9 cellular contexts compared by ENCODE assay signal in the genomic region with DNA sequence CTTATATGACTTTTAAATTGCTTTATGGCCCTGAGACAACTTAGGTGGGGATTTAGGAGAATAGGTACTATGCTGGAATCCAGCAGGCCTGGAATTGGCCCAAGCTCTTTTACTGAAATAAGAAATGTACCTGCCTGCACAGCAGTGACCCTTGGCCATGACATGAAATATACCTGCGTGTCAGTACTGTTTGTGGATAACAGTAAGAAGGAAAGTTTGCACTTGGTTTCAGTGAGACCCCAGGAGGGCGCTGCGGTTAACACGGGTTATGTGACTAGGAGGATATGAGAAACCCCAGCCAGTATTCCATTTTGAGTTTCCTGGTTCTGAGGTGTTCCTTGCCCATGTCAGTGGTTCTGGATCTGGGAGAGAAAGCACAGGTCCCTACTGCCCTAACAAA. TPM values are rescaled to one million over a fixed set of nuclear protein-coding genes. Genes with fewer than 3 reads are reported as not detected.
DNase-seq lines count a peak whose midpoint lies in the region; ATAC-seq, FAIRE-seq and TF ChIP-seq lines count a peak whose summit lies in the region.
"Had no signal": no experiment of that assay in that cellular context is flagged by ENCODE, and none has a peak within 500 bp of the region (broad histone marks: within the 10 kb centered on the region; RNA-seq: fewer than 3 reads in every experiment).

No MANE protein-coding gene starts in this region.

- peak; percentile 45 for DNase-seq in stimulated activated CD4-positive, alpha-beta T cell treated with anti-CD3 and anti-CD28 coated beads, Interleukin-1b, Interleukin-23, amount 100 ng/mL, for 48 hours
- DNase-seq in stimulated activated CD4-positive, alpha-beta T cell treated with anti-CD3 and anti-CD28 coated beads, Interleukin-4, amount 100 ng/mL, for 4 hours: no peak
- DNase-seq in GM12878 (ENCODE audit: low read depth, low spot score) (no peak), right atrium auricular region (ENCODE audit: low spot score) (no peak), MM.1S (no peak)
- DNase-seq in effector CD8-positive, alpha-beta T cell (lab: John Stamatoyannopoulos, UW): no peak
- DNase-seq: NCI-H1930 had no signal

- H3K9me2 ChIP-seq in MM.1S (replicated peaks; ENCODE audit: insufficient read depth, low read length): no peaks in the 10 kb centered on the region

- ATAC-seq in HG03460 (IDR thresholded peaks at IDR 0.05; ENCODE audit: unreplicated experiment): peak; percentile 57
- peak; percentile 60 for ATAC-seq in GM12878
- no peak for ATAC-seq in HG02840 (IDR thresholded peaks at IDR 0.05; ENCODE audit: low FRiP score, unreplicated experiment)

- H3K4me3 ChIP-seq in GM12878 (no peak overlapping the region), right atrium auricular region (no peak overlapping the region), MM.1S (ENCODE audit: low read length) (no peak overlapping the region)

- in situ Hi-C loops in GM12878 (cut with MboI): no loop called here

- no peak overlapping the region; the same call in 1 of the 2 replicates for H3K9ac ChIP-seq in GM12878 (ENCODE audit: control insufficient read depth, insufficient read depth, low read length)
- no peak overlapping the region for H3K9ac ChIP-seq in MM.1S (ENCODE audit: low read length)

- RAD21 ChIA-PET in GM12878 (lab: Charles Lee; ENCODE audit: unreplicated experiment): no interaction called here

- H3K4me2 ChIP-seq in GM12878 (ENCODE audit: control insufficient read depth, insufficient read depth) (peak overlapping the region; percentile 52), MM.1S (ENCODE audit: low read depth, low read length) (no peak overlapping the region)

- 24% methylated on average over 4 of the region's 4 CpGs for WGBS in GM12878 (ENCODE audit: insufficient coverage, insufficient replicate concordance, low lambda C conversion rate, missing lambda C conversion rate)

- peaks cover 14% of the 10 kb centered on the region; the same call in 1 of the 2 replicates for H3K4me1 ChIP-seq in GM12878 (ENCODE audit: control insufficient read depth, insufficient read depth, low read length)
- peaks cover 0 to 10% of the 10 kb centered on the region in 2 donors for H3K4me1 ChIP-seq in right atrium auricular region
- H3K4me1 ChIP-seq in MM.1S (ENCODE audit: low read length): peaks cover 31% of the 10 kb centered on the region

- POLR2A ChIA-PET in GM12878 (lab: Charles Lee): no interaction called here

- intact Hi-C loops in GM12878 (cut with micrococcal nuclease; ENCODE audit: unreplicated experiment): loop anchor here (2.0 to 5.0 kb wide), 2 partner anchors 31 to 124 kb away; no protein-coding TSS in a partner anchor

- no peak for FAIRE-seq in GM12878 (lab: Jason Lieb, UNC)

- H3K36me3 ChIP-seq in GM12878 (ENCODE audit: control insufficient read depth in 2 of 2, insufficient read depth in 2 of 2, low read length in 1 of 2) (no peaks in the 10 kb centered on the region), right atrium auricular region (no peaks in the 10 kb centered on the region), MM.1S (replicated peaks; ENCODE audit: insufficient read depth, low read length) (no peaks in the 10 kb centered on the region)

- H3K27me3 ChIP-seq in GM12878 (replicated peaks in 1 of 2; ENCODE audit: control insufficient read depth in 2 of 2, insufficient read depth in 2 of 2, low read length in 1 of 2) (no peaks in the 10 kb centered on the region), right atrium auricular region (no peaks in the 10 kb centered on the region), MM.1S (replicated peaks; ENCODE audit: insufficient read depth, low read length) (no peaks in the 10 kb centered on the region)

- H3K27ac ChIP-seq in GM12878 (ENCODE audit: control insufficient read depth, insufficient read depth) (no peak overlapping the region), right atrium auricular region (no peak overlapping the region), MM.1S (ENCODE audit: low read length) (no peak overlapping the region)

- CTCF ChIA-PET in GM12878 (lab: Yijun Ruan, JAX): interaction anchor here (1.3 to 2.2 kb wide), 3 partner anchors 14 to 30 kb away, joined by 4 to 7 read pairs (median 6); no protein-coding TSS in a partner anchor

- BruUV-seq in GM12878 (replicated peaks; lab: Mats Ljungman, UMichigan): no TSS peak

- TF ChIP-seq CTCF in GM12878 (IDR thresholded peaks at IDR 0.05 in 2 of 3, conservative IDR thresholded peaks at IDR 0.05 in 1 of 3; ENCODE audit: control insufficient read depth in 2 of 3, extremely low read depth in 1 of 3, insufficient read depth in 1 of 3, low read depth in 3 of 3, low read length in 3 of 3) (no peak), right atrium auricular region (IDR thresholded peaks at IDR 0.05) (no peak), MM.1S (IDR thresholded peaks at IDR 0.05; ENCODE audit: low read length) (no peak)

- no peak for TF ChIP-seq POLR2A in GM12878 (IDR thresholded peaks at IDR 0.05; ENCODE audit: low read depth, low read length)

- H3K9me3 ChIP-seq in GM12878 (replicated peaks; ENCODE audit: control insufficient read depth, insufficient read depth, low read length): peaks cover 2% of the 10 kb centered on the region; the same call in 1 of the 3 replicates
- peaks cover 0 to 5% of the 10 kb centered on the region in 2 donors for H3K9me3 ChIP-seq in right atrium auricular region
- no peaks in the 10 kb centered on the region for H3K9me3 ChIP-seq in MM.1S (replicated peaks; ENCODE audit: insufficient read depth, low read length)

- peaks cover 17% of the 10 kb centered on the region for H3F3A ChIP-seq in MM.1S (ENCODE audit: insufficient read depth, low read length)

- no peak for TF ChIP-seq RAD21 in GM12878 (IDR thresholded peaks at IDR 0.05; ENCODE audit: insufficient read depth, low read depth, low read length)

- H4K20me1 ChIP-seq in GM12878 (ENCODE audit: control insufficient read depth, insufficient read depth) (no peaks in the 10 kb centered on the region), MM.1S (ENCODE audit: insufficient read depth, low read length) (no peaks in the 10 kb centered on the region)

- H3K79me2 ChIP-seq in GM12878 (ENCODE audit: control insufficient read depth, insufficient read depth, low read length) (no peaks in the 10 kb centered on the region; the same call in 1 of the 2 replicates), MM.1S (ENCODE audit: low read length) (peaks cover 80% of the 10 kb centered on the region)

- peak in 1 of 2 experiments; percentile 58; a peak in 2 of 4 replicates for TF ChIP-seq EP300 in GM12878 (IDR thresholded peaks at IDR 0.05; ENCODE audit: borderline replicate concordance in 1 of 2, control insufficient read depth in 1 of 2, low read depth in 2 of 2, low read length in 2 of 2)

- SMC1A ChIA-PET in GM12878 (lab: Charles Lee; ENCODE audit: uncharacterized antibody, unreplicated experiment): interaction anchor here (1.3 to 2.1 kb wide), 3 partner anchors 13 to 92 kb away, joined by 4 to 6 read pairs (median 4); no protein-coding TSS in a partner anchor

- H2AFZ ChIP-seq in GM12878 (ENCODE audit: control insufficient read depth, low read depth, low read length) (no peak overlapping the region), MM.1S (ENCODE audit: low read length) (no peak overlapping the region)

TF ChIP-seq in GM12878, 131 proteins besides CTCF, POLR2A, EP300 and RAD21 (continues in another document):
- TF ChIP-seq BHLHE40 (IDR thresholded peaks at IDR 0.05; ENCODE audit: borderline replicate concordance in 1 of 2, low read depth in 2 of 2, low read length in 1 of 2): 0 out of 4 replicates have a peak, but pooled peaks of 1 of the 2 experiments have one; percentile 27
- peak; percentile 85 for TF ChIP-seq EED (IDR thresholded peaks at IDR 0.05; ENCODE audit: low read depth)
- peak; percentile 63 for TF ChIP-seq JUNB (IDR thresholded peaks at IDR 0.05)
- TF ChIP-seq NR2F1 (conservative IDR thresholded peaks at IDR 0.05): peak; percentile 59; the same call in 1 of the 2 replicates
- TF ChIP-seq, protein P1, sequence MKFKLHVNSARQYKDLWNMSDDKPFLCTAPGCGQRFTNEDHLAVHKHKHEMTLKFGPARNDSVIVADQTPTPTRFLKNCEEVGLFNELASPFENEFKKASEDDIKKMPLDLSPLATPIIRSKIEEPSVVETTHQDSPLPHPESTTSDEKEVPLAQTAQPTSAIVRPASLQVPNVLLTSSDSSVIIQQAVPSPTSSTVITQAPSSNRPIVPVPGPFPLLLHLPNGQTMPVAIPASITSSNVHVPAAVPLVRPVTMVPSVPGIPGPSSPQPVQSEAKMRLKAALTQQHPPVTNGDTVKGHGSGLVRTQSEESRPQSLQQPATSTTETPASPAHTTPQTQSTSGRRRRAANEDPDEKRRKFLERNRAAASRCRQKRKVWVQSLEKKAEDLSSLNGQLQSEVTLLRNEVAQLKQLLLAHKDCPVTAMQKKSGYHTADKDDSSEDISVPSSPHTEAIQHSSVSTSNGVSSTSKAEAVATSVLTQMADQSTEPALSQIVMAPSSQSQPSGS (IDR thresholded peaks at IDR 0.05; ENCODE audit: low read length): peak; percentile 39; the same call in 1 of the 2 replicates
- TF ChIP-seq SPI1 (IDR thresholded peaks at IDR 0.05; ENCODE audit: borderline replicate concordance, insufficient read depth, low read depth, low read length): peak; percentile 33; the same call in 1 of the 2 replicates
- TF ChIP-seq IKZF1 (conservative IDR thresholded peaks at IDR 0.05): peak; percentile 75
- peak; percentile 94 for TF ChIP-seq RUNX3 (IDR thresholded peaks at IDR 0.05; ENCODE audit: low read length)
- TF ChIP-seq MEF2B (IDR thresholded peaks at IDR 0.05; ENCODE audit: partially characterized antibody, poor library complexity, severe bottlenecking): peak; percentile 71
- TF ChIP-seq MYC (IDR thresholded peaks at IDR 0.05; ENCODE audit: insufficient read depth, insufficient read length, insufficient replicate concordance, low read length, severe bottlenecking): no peak

RNA-seq across cellular contexts. Expression of a gene that starts 5.3 kb away (rescaled TPM):
- 13.8 and 14.0 TPM in 2 replicates for total RNA-seq in GM12878 (2013; cell fraction: nucleolus; rRNA removed)
- total RNA-seq in GM12878 (2014; rRNA removed): 6.4 and 13.3 TPM in 2 replicates
- total RNA-seq in GM12878 (2014; rRNA removed; fragmentation: Illumina TruSeq; extraction: Trizol): 8.5 and 8.9 TPM in 2 replicates
- total RNA-seq in GM12878 (2021): 9.1 and 9.2 TPM in 2 replicates
- 1.8 TPM for polyA plus RNA-seq in GM12878 (2011; ENCODE audit: low read depth)
- 3.9 and 5.9 TPM in 2 replicates for polyA plus RNA-seq in GM12878 (2011; rRNA removed)
- 1.2 TPM in 2 replicates for polyA plus RNA-seq in GM12878 (2011; cell fraction: cytosol; rRNA removed)
- polyA plus RNA-seq in GM12878 (2011; cell fraction: nucleus; rRNA removed): 1.6 and 2.3 TPM in 2 replicates
- 2.8 and 3.7 TPM in 2 replicates for polyA plus RNA-seq in GM12878 (2012)
- 7.9 and 10.8 TPM in 2 replicates for polyA plus RNA-seq in GM12878 (2014; fragmentation: Illumina TruSeq; extraction: Trizol)
- polyA plus RNA-seq in GM12878 (2014; fragmentation: Nextera tagmentation; extraction: Ambion mirVana): 1 to 10 TPM; 3.9 to 5.3 TPM
- polyA plus RNA-seq in GM12878 (2014; rRNA removed): 4.9 and 6.6 TPM in 2 replicates
- 10 to 100 TPM; 10.6 to 11.4 TPM for polyA plus RNA-seq in GM12878 (2016; fragmentation: Nextera tagmentation; extraction: Ambion mirVana)
- 1.6 and 8.9 TPM in 2 replicates for polyA minus RNA-seq in GM12878 (2011; rRNA and poly(A)+ RNA removed)
- 0.53 and 0.83 TPM in 2 replicates for polyA minus RNA-seq in GM12878 (2011; cell fraction: cytosol; rRNA and poly(A)+ RNA removed)
- 3.5 and 4.2 TPM in 2 replicates for polyA minus RNA-seq in GM12878 (2011; cell fraction: nucleus; rRNA and poly(A)+ RNA removed)
- total RNA-seq in right atrium auricular region: 1 to 10 TPM; 9.0 to 9.4 TPM
